9 cellular contexts compared by ENCODE assay signal in the genomic region with DNA sequence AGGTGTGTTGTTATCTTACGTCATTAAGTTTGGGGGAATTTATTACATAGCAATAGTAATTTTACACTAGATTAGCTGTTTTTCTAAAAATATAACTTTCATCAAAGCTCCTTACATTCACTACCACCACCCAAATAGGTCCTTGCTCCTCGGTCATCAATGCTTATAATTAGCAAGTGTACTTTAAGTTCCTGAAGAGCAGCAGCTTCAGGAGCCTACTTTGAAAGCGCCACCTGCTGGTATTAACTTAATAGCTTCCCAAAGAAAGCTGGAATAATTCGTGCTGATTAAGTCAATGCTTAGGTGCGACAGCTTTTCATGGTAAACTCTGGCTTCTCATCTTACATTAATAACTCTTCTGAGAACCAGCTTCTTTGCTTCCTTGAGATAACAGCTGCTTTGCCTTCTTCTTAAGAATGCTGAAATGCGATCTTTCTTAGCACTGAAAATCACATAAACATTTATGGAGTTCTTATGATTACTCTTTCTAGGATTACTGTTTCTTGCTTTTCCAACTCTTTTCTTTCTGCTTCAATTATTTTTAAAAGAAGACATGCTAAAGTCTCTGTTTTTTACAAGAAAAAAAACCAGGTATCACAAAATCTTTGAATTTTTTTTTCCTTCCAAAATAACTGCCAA. TPM values are rescaled to one million over a fixed set of nuclear protein-coding genes. Genes with fewer than 3 reads are reported as not detected.
DNase-seq lines count a peak whose midpoint lies in the region; ATAC-seq and TF ChIP-seq lines count a peak whose summit lies in the region.
"Had no signal": no experiment of that assay in that cellular context is flagged by ENCODE, and none has a peak within 500 bp of the region (broad histone marks: within the 10 kb centered on the region; RNA-seq: fewer than 3 reads in every experiment).

No MANE protein-coding gene starts in this region.

- H3K9me1 ChIP-seq in IMR-90 (ENCODE audit: insufficient read depth, low read length): no peaks in the 10 kb centered on the region

- ATAC-seq in IMR-90 (ENCODE audit: low read depth) (peak; percentile 80), lower lobe of right lung (peak; percentile 70 to 79)

- intact Hi-C loops in IMR-90 (cut with micrococcal nuclease) (loop anchor here (1.0 to 5.0 kb wide), 4 partner anchors 14 to 443 kb away; a partner anchor contains a TSS), lower lobe of right lung (cut with DNase I) (no loop called here)

- CTCF ChIA-PET in IMR-90 (lab: Yijun Ruan, JAX): interaction anchor here (0.5 to 4.2 kb wide), 15 partner anchors 9 to 318 kb away, joined by 3 to 25 read pairs (median 5); a partner anchor contains a TSS

- no peak overlapping the region for H3K4me3 ChIP-seq in IMR-90 (ENCODE audit: insufficient read depth, low read depth, low read length)
- no peak overlapping the region for H3K4me3 ChIP-seq in choroid plexus epithelial cell (ENCODE audit: low read depth, low read length)
- no peak overlapping the region for H3K4me3 ChIP-seq in lower lobe of right lung

- peak; percentile 74 for TF ChIP-seq CTCF in IMR-90 (conservative IDR thresholded peaks at IDR 0.05; ENCODE audit: low read depth, low read length)
- peak; percentile 84 for TF ChIP-seq CTCF in choroid plexus epithelial cell (conservative IDR thresholded peaks at IDR 0.05; ENCODE audit: low read depth, low read length)
- TF ChIP-seq CTCF in lower lobe of right lung (IDR thresholded peaks at IDR 0.05): peak; percentile 77

- POLR2A ChIA-PET in IMR-90 (lab: Charles Lee; ENCODE audit: unreplicated experiment): no interaction called here

- no peak overlapping the region for H4K5ac ChIP-seq in IMR-90 (ENCODE audit: low read depth, low read length)

- no peak overlapping the region for H2BK5ac ChIP-seq in IMR-90 (ENCODE audit: low read depth, low read length, poor library complexity, severe bottlenecking)

- H3K36me3 ChIP-seq in IMR-90 (ENCODE audit: control insufficient read depth, insufficient read depth, low read length) (no peaks in the 10 kb centered on the region), lower lobe of right lung (no peaks in the 10 kb centered on the region)

- H3K27me3 ChIP-seq in IMR-90 (ENCODE audit: control insufficient read depth, insufficient read depth, low read length) (no peaks in the 10 kb centered on the region), lower lobe of right lung (ENCODE audit: low read depth) (no peaks in the 10 kb centered on the region)

- no TSS peak for BruUV-seq in IMR-90 (replicated peaks; lab: Mats Ljungman, UMichigan)

- no peak overlapping the region for H2AK5ac ChIP-seq in IMR-90 (ENCODE audit: low read depth, low read length)

- no peak overlapping the region for H3K18ac ChIP-seq in IMR-90 (ENCODE audit: low read depth, low read length)

- no peak overlapping the region for H4K8ac ChIP-seq in IMR-90 (ENCODE audit: low read depth in 2 of 2, low read length in 2 of 2)

- H3K14ac ChIP-seq in IMR-90 (replicated peaks; ENCODE audit: low read depth, low read length): no peak overlapping the region

- H4K20me1 ChIP-seq in IMR-90 (ENCODE audit: insufficient read depth, low read length): no peaks in the 10 kb centered on the region

- peak; percentile 65 for TF ChIP-seq RAD21 in IMR-90 (IDR thresholded peaks at IDR 0.05; ENCODE audit: low read length)

- no peak overlapping the region for H2BK15ac ChIP-seq in IMR-90 (ENCODE audit: low read depth, low read length)

- H2AK9ac ChIP-seq in IMR-90 (replicated peaks; ENCODE audit: low read depth, low read length, poor library complexity): no peak overlapping the region

- peak overlapping the region; percentile 30 for H3K4me2 ChIP-seq in IMR-90 (ENCODE audit: low read depth, low read length)

- H3K27ac ChIP-seq in IMR-90 (ENCODE audit: insufficient read depth, low read length) (no peak overlapping the region), lower lobe of right lung (no peak overlapping the region)

- H3K4me1 ChIP-seq in IMR-90 (ENCODE audit: control insufficient read depth, insufficient read depth, low read length) (peaks cover 1% of the 10 kb centered on the region; the same call in 1 of the 2 replicates), lower lobe of right lung (peaks cover 6% of the 10 kb centered on the region)

- WGBS in IMR-90 (ENCODE audit: extremely low coverage in 2 of 2, insufficient read length in 1 of 2), 2 experiments: 13% methylated on average over 1 of the region's 6 CpGs; no CpG with 5 or more reads in 1 of the 2 experiments

- in situ Hi-C loops in IMR-90 (cut with MboI; ENCODE audit: low sequenced_read_pairs): loop anchor here (10.0 to 25.0 kb wide), 2 partner anchors 305 to 448 kb away; no protein-coding TSS in a partner anchor

- H3K4ac ChIP-seq in IMR-90 (ENCODE audit: low read depth, low read length): no peak overlapping the region

- dilution Hi-C loops in IMR-90 (cut with HindIII; ENCODE audit: low sequenced_read_pairs, unreplicated experiment): no loop called here

- no peak overlapping the region for H3K9ac ChIP-seq in IMR-90 (ENCODE audit: low read depth, low read length)

- H3K23ac ChIP-seq in IMR-90 (ENCODE audit: low read depth, low read length): no peak overlapping the region

- H2AFZ ChIP-seq in IMR-90 (replicated peaks; ENCODE audit: low read length, poor library complexity): no peak overlapping the region

- H2BK120ac ChIP-seq in IMR-90 (ENCODE audit: low read depth, low read length): no peak overlapping the region

- no peak overlapping the region for H3K56ac ChIP-seq in IMR-90 (ENCODE audit: extremely low read depth, insufficient read depth, low read length)

- no peak for TF ChIP-seq POLR2A in IMR-90 (IDR thresholded peaks at IDR 0.05; ENCODE audit: low read depth, low read length)

- no peak overlapping the region for H4K91ac ChIP-seq in IMR-90 (ENCODE audit: insufficient read depth, low read depth, low read length)

- no peaks in the 10 kb centered on the region for H3K9me3 ChIP-seq in IMR-90 (ENCODE audit: control insufficient read depth, insufficient read depth, low read length)
- H3K9me3 ChIP-seq in lower lobe of right lung: no peaks in the 10 kb centered on the region

- H3K79me1 ChIP-seq in IMR-90 (ENCODE audit: low read depth in 1 of 2, low read length in 2 of 2): no peaks in the 10 kb centered on the region

- DNase-seq in NOMO-1 treated with DMSO at 0.1 percent for 48 hours (lab: John Stamatoyannopoulos, UW; ENCODE audit: unreplicated experiment) (peak; percentile 21), NOMO-1 treated with dmso at 0.1 percent for 144 hours (lab: John Stamatoyannopoulos, UW; ENCODE audit: unreplicated experiment) (no peak), IMR-90 (peak; percentile 84), OCI-M1 (lab: John Stamatoyannopoulos, UW) (peak; percentile 73), choroid plexus epithelial cell (ENCODE audit: low read depth) (peak; percentile 87), lower lobe of right lung (no peak), mesenteric fat pad (ENCODE audit: low spot score) (no peak)
- no peak for DNase-seq in activated CD8-positive, alpha-beta memory T cell treated with anti-CD3 and anti-CD28 coated beads, Interleukin-2, amount 50 U/mL, for 4 hours
- DNase-seq: activated naive CD8-positive, alpha-beta T cell treated with anti-CD3 and anti-CD28 coated beads, Interleukin-2, amount 10 ng/mL, durations not matched to agents 7 days and 5 days had no signal

- H2BK20ac ChIP-seq in IMR-90 (ENCODE audit: low read depth, low read length): no peak overlapping the region

TF ChIP-seq in IMR-90, 13 proteins besides CTCF, POLR2A, EP300 and RAD21:
- TF ChIP-seq NFE2L2 (IDR thresholded peaks at IDR 0.05; ENCODE audit: low read depth, low read length): no peak
- peak; percentile 85 for TF ChIP-seq SMC3 (IDR thresholded peaks at IDR 0.05; ENCODE audit: low read depth, low read length)

RNA-seq across cellular contexts. Expression of a gene that starts 10.0 kb away (rescaled TPM):
- total RNA-seq in IMR-90 (2012; rRNA removed) (2.3 and 2.8 TPM in 2 replicates), lower lobe of right lung (22.1 TPM), mesenteric fat pad (2.1 TPM)
- 1.0 and 1.5 TPM in 2 replicates for polyA plus RNA-seq in IMR-90 (2012; rRNA removed)
- polyA plus RNA-seq in IMR-90 (2012; cell fraction: cytosol; rRNA removed): 0.17 and 0.57 TPM in 2 replicates
- 0.40 and 3.3 TPM in 2 replicates for polyA plus RNA-seq in IMR-90 (2012; cell fraction: nucleus; rRNA removed; ENCODE audit: low replicate concordance)

RNA-seq across cellular contexts. Expression of a gene that starts 14.6 kb away (rescaled TPM):
- total RNA-seq in IMR-90 (2012; rRNA removed) (7.3 and 10.6 TPM in 2 replicates), lower lobe of right lung (26.3 TPM), mesenteric fat pad (12.7 TPM)
- polyA plus RNA-seq in IMR-90 (2012; rRNA removed): 3.6 and 4.5 TPM in 2 replicates
- 0.68 and 1.4 TPM in 2 replicates for polyA plus RNA-seq in IMR-90 (2012; cell fraction: cytosol; rRNA removed)
- 1.7 and 6.9 TPM in 2 replicates for polyA plus RNA-seq in IMR-90 (2012; cell fraction: nucleus; rRNA removed; ENCODE audit: low replicate concordance)

Comparison
In these comparisons a context has a peak if more than half of its experiments do, and no peak if none do; other contexts are left out.
1. DNase-seq: peak in NOMO-1 treated with DMSO at 0.1 percent for 48 hours (single experiment), IMR-90 (single experiment), OCI-M1 (single experiment) and choroid plexus epithelial cell (single experiment); none in NOMO-1 treated with dmso at 0.1 percent for 144 hours (single experiment), lower lobe of right lung (single experiment), mesenteric fat pad (single experiment) and activated CD8-positive, alpha-beta memory T cell treated with anti-CD3 and anti-CD28 coated beads, Interleukin-2, amount 50 U/mL, for 4 hours (single experiment).
2. Peak in every context shown above with its lines, with median percentiles within 50 percentile points of each other: CTCF ChIP-seq.